ENCODE assay signal across 19 cellular contexts in genomic region chr7:98364220-98364619, GRCh38.
"Had no signal": no experiment of that assay in that cellular context is flagged by ENCODE, and none has a peak within 500 bp of the region (broad histone marks: within the 10 kb centered on the region; RNA-seq: fewer than 3 reads in every experiment).

No MANE protein-coding gene starts in this region.

- H3K27ac Mint-ChIP-seq: naive B cell; natural killer cell treated with Interleukin-12 subunit alpha and Interleukin-12 subunit beta and Interleukin-15 and Interleukin-18, amount 100 ng/mL, for 72 hours; stimulated activated memory B cell treated with anti-CD40 and anti-IgM and Interleukin-4, amounts not matched to agents 10 μg/mL and 1 μg/mL and 100 μg/mL, for 72 hours had no signal

- H3K9me3 Mint-ChIP-seq: natural killer cell treated with Interleukin-12 subunit alpha and Interleukin-12 subunit beta and Interleukin-15 and Interleukin-18, amount 100 ng/mL, for 72 hours; neural crest cell; stimulated activated memory B cell treated with anti-CD40 and anti-IgM and Interleukin-4, amounts not matched to agents 10 μg/mL and 1 μg/mL and 100 μg/mL, for 72 hours had no signal

- H3K9me3 ChIP-seq: left lung, prostate gland, right atrium auricular region, thoracic aorta, tibial nerve, upper lobe of left lung had no signal

- H3K4me1 Mint-ChIP-seq: naive B cell; neural crest cell; stimulated activated memory B cell treated with anti-CD40 and anti-IgM and Interleukin-4, amounts not matched to agents 10 μg/mL and 1 μg/mL and 100 μg/mL, for 72 hours had no signal

- H3K27ac ChIP-seq: dorsolateral prefrontal cortex, left lung, prostate gland, right atrium auricular region, thoracic aorta, tibial nerve, upper lobe of left lung had no signal

- DNase-seq: dorsolateral prefrontal cortex; effector CD4-positive, alpha-beta T cell; head of caudate nucleus; kidney; left cardiac atrium; left lung; mesendoderm; naive B cell; stimulated activated CD4-positive, alpha-beta T cell treated with anti-CD3 and anti-CD28 coated beads, Interleukin-4, amount 100 ng/mL, for 4 hours; stimulated activated naive CD8-positive, alpha-beta T cell treated with anti-CD3 and anti-CD28 coated beads, Interleukin-15, Interleukin-2, amounts not matched to agents 100 U/mL and 50 U/mL, for 24 hours; upper lobe of left lung had no signal

- H3K4me1 ChIP-seq: prostate gland, tibial nerve had no signal

- H3K27me3 ChIP-seq: left lung, right atrium auricular region, tibial nerve, upper lobe of left lung had no signal

- ATAC-seq: left cardiac atrium; left lung; natural killer cell treated with Interleukin-12 subunit alpha and Interleukin-12 subunit beta and Interleukin-15 and Interleukin-18, amount 100 ng/mL, for 72 hours; sciatic nerve; stimulated activated memory B cell treated with anti-CD40 and anti-IgM and Interleukin-4, amounts not matched to agents 10 μg/mL and 1 μg/mL and 100 μg/mL, for 72 hours; stimulated activated naive CD8-positive, alpha-beta T cell treated with anti-CD3 and anti-CD28 coated beads, Interleukin-15, Interleukin-2, amounts not matched to agents 100 U/mL and 50 U/mL, for 24 hours had no signal

- H3K4me3 ChIP-seq: dorsolateral prefrontal cortex, left lung, prostate gland, right atrium auricular region, thoracic aorta, tibial nerve, upper lobe of left lung had no signal

- H3K36me3 ChIP-seq: left lung, prostate gland, right atrium auricular region, thoracic aorta, tibial nerve, upper lobe of left lung had no signal

- H3K36me3 Mint-ChIP-seq: natural killer cell treated with Interleukin-12 subunit alpha and Interleukin-12 subunit beta and Interleukin-15 and Interleukin-18, amount 100 ng/mL, for 72 hours; stimulated activated memory B cell treated with anti-CD40 and anti-IgM and Interleukin-4, amounts not matched to agents 10 μg/mL and 1 μg/mL and 100 μg/mL, for 72 hours had no signal

- H3K4me3 Mint-ChIP-seq: naive B cell; natural killer cell treated with Interleukin-12 subunit alpha and Interleukin-12 subunit beta and Interleukin-15 and Interleukin-18, amount 100 ng/mL, for 72 hours; neural crest cell; stimulated activated memory B cell treated with anti-CD40 and anti-IgM and Interleukin-4, amounts not matched to agents 10 μg/mL and 1 μg/mL and 100 μg/mL, for 72 hours had no signal
